In the genomic region with DNA sequence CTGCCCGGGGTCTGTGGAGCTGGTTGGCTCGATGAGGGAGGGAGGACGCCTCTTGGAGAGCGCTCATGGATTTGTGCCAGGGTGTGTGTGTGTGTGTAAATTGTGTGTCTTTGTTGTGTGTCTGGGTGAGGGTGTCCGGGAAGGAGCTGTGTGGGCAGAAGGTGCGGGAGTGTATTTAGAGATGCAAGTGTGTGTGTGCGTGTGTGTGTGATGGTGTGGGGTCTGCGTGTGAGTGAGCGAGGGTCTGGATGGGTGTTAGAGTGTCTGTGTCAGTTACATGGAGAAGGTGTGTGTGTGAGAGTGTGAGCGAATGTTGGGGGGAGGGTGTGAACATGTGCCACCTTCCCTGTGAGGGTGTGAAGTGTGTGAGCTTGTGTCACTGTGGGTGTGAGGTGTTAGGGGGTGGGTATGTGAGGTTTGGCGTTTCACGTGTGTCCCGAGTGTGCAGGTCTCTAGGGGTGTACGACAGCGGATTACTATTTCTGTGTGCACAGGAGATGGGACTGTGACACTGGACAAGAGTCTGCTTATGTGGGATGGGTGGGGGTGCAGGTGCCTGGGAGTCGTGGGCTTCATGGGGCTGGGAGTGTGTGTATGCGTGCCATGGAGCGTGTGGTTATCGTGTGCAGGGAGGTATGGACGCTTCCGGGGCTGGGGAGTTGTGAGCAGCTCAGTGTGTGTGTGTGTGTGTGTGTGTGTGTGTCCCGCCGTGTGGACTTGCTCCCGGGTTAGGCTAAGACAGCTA, we compare ENCODE assay signal across 15 cellular contexts. TPM values are rescaled to one million over a fixed set of nuclear protein-coding genes. Genes with fewer than 3 reads are reported as not detected.
DNase-seq lines count a peak whose midpoint lies in the region; ATAC-seq and TF ChIP-seq lines count a peak whose summit lies in the region.
"Had no signal": no experiment of that assay in that cellular context is flagged by ENCODE, and none has a peak within 500 bp of the region (broad histone marks: within the 10 kb centered on the region; RNA-seq: fewer than 3 reads in every experiment).

No MANE protein-coding gene starts in this region.

- H3K79me2 ChIP-seq in osteoblast (ENCODE audit: insufficient read depth, low read length): no peaks in the 10 kb centered on the region

- H3K9me3 Mint-ChIP-seq in natural killer cell treated with Interleukin-12 subunit alpha and Interleukin-12 subunit beta and Interleukin-15 and Interleukin-18, amount 100 ng/mL, for 72 hours: no peaks in the 10 kb centered on the region
- H3K9me3 Mint-ChIP-seq: central memory CD8-positive, alpha-beta T cell had no signal

- no peak for ATAC-seq in natural killer cell treated with Interleukin-12 subunit alpha and Interleukin-12 subunit beta and Interleukin-15 and Interleukin-18, amount 100 ng/mL, for 72 hours
- ATAC-seq in GM21786 (IDR thresholded peaks at IDR 0.05; ENCODE audit: unreplicated experiment): no peak

- no peak overlapping the region for H3K27ac Mint-ChIP-seq in natural killer cell treated with Interleukin-12 subunit alpha and Interleukin-12 subunit beta and Interleukin-15 and Interleukin-18, amount 100 ng/mL, for 72 hours

- no peak overlapping the region for H3K4me3 Mint-ChIP-seq in natural killer cell treated with Interleukin-12 subunit alpha and Interleukin-12 subunit beta and Interleukin-15 and Interleukin-18, amount 100 ng/mL, for 72 hours
- H3K4me3 Mint-ChIP-seq: central memory CD8-positive, alpha-beta T cell had no signal

- H4K20me1 ChIP-seq in osteoblast (ENCODE audit: insufficient read depth, low read length): no peaks in the 10 kb centered on the region

- H3K27me3 ChIP-seq in HUES48 (ENCODE audit: control insufficient read depth, insufficient read depth, low read length): peaks cover 66% of the 10 kb centered on the region
- peaks cover 68% of the 10 kb centered on the region for H3K27me3 ChIP-seq in ectodermal cell (ENCODE audit: control insufficient read depth, insufficient read depth, low read length, poor library complexity, severe bottlenecking)
- peaks cover 64% of the 10 kb centered on the region for H3K27me3 ChIP-seq in osteoblast (ENCODE audit: insufficient read depth, low read length)
- H3K27me3 ChIP-seq: ovary had no signal

- H3K9me3 ChIP-seq in HUES48 (ENCODE audit: control insufficient read depth, insufficient read depth, low read length) (no peaks in the 10 kb centered on the region), ectodermal cell (ENCODE audit: control insufficient read depth, low read length) (no peaks in the 10 kb centered on the region), osteoblast (ENCODE audit: low read depth, low read length) (no peaks in the 10 kb centered on the region)
- H3K9me3 ChIP-seq: ovary had no signal

- H3K36me3 Mint-ChIP-seq in natural killer cell treated with Interleukin-12 subunit alpha and Interleukin-12 subunit beta and Interleukin-15 and Interleukin-18, amount 100 ng/mL, for 72 hours: peaks cover 6% of the 10 kb centered on the region

- H3K4me1 Mint-ChIP-seq in natural killer cell treated with Interleukin-12 subunit alpha and Interleukin-12 subunit beta and Interleukin-15 and Interleukin-18, amount 100 ng/mL, for 72 hours (ENCODE audit: low read depth in 2 of 2): peaks cover 9 to 17% of the 10 kb centered on the region in 2 donors
- H3K4me1 Mint-ChIP-seq: central memory CD8-positive, alpha-beta T cell had no signal

- H3K36me3 ChIP-seq in HUES48 (ENCODE audit: control insufficient read depth, insufficient read depth, low read length): no peaks in the 10 kb centered on the region
- H3K36me3 ChIP-seq in ectodermal cell (ENCODE audit: control insufficient read depth, insufficient read depth, low read length): no peaks in the 10 kb centered on the region
- no peaks in the 10 kb centered on the region for H3K36me3 ChIP-seq in osteoblast (ENCODE audit: insufficient read depth, low read length)
- H3K36me3 ChIP-seq: ovary had no signal

- H3K9ac ChIP-seq in HUES48 (ENCODE audit: low read depth, low read length): no peak overlapping the region

- peak; percentile 30 for DNase-seq in NCI-H2029 treated with DMSO at 0.1 percent for 48 hours (lab: John Stamatoyannopoulos, UW)
- DNase-seq in NCI-H2029 (lab: John Stamatoyannopoulos, UW): no peak
- DNase-seq in osteoblast (ENCODE audit: insufficient read length, low spot score, missing footprints): peak; percentile 72
- no peak for DNase-seq in natural killer cell treated with Interleukin-12 subunit alpha and Interleukin-12 subunit beta and Interleukin-15 and Interleukin-18, amount 100 ng/mL, for 72 hours (ENCODE audit: low spot score)
- no peak for DNase-seq in GOT3 (lab: John Stamatoyannopoulos, UW)
- DNase-seq: 8988T; activated CD4-positive, CD25-positive, alpha-beta regulatory T cell treated with anti-CD3 and anti-CD28 coated beads, Interleukin-2, amount 50 U/mL, for 72 hours; activated effector memory CD4-positive, alpha-beta T cell treated with anti-CD3 and anti-CD28 coated beads, Interleukin-2, amount 50 U/mL, for 16 hours; ovary; stimulated activated CD4-positive, alpha-beta T cell treated with anti-CD3 and anti-CD28 coated beads, Interleukin-4, amount 100 ng/mL, for 1 hour had no signal

- H3K27me3 Mint-ChIP-seq in natural killer cell treated with Interleukin-12 subunit alpha and Interleukin-12 subunit beta and Interleukin-15 and Interleukin-18, amount 100 ng/mL, for 72 hours: peaks cover 40 to 50% of the 10 kb centered on the region in 2 donors

- peak overlapping the region; percentile 63 for H3K4me3 ChIP-seq in HUES48 (ENCODE audit: low read depth, low read length)
- H3K4me3 ChIP-seq in ectodermal cell (ENCODE audit: insufficient read depth, low read depth, low read length): peak overlapping the region; percentile 28
- H3K4me3 ChIP-seq in osteoblast (ENCODE audit: insufficient read depth, low read length): no peak overlapping the region
- H3K4me3 ChIP-seq: ovary had no signal

- TF ChIP-seq CTCF in osteoblast (IDR thresholded peaks at IDR 0.05; ENCODE audit: extremely low read depth, low read depth, low read length): no peak

- no peak overlapping the region for H3K4me2 ChIP-seq in osteoblast (ENCODE audit: insufficient read depth, low read length)

- no peak overlapping the region for H2AFZ ChIP-seq in osteoblast (ENCODE audit: low read length)

- H3K27ac ChIP-seq in HUES48 (ENCODE audit: low read depth, low read length): no peak overlapping the region
- H3K27ac ChIP-seq in ectodermal cell (ENCODE audit: insufficient read depth, low read depth, low read length, poor library complexity, severe bottlenecking): no peak overlapping the region
- H3K27ac ChIP-seq in osteoblast (ENCODE audit: low read depth, low read length): no peak overlapping the region
- H3K27ac ChIP-seq: ovary had no signal

- WGBS in ectodermal cell, 2 experiments: 5% methylated on average over 24 of the region's 24 CpGs

- H3K4me1 ChIP-seq in HUES48 (ENCODE audit: control insufficient read depth, insufficient read depth, low read length) (peaks cover 25% of the 10 kb centered on the region), ectodermal cell (ENCODE audit: control insufficient read depth, insufficient read depth, low read length) (peaks cover 28% of the 10 kb centered on the region), osteoblast (ENCODE audit: insufficient read depth, low read length) (no peaks in the 10 kb centered on the region)

RNA-seq across cellular contexts. Expression of a gene that starts 0.9 kb away (rescaled TPM):
- 12.4 TPM for polyA plus RNA-seq in ectodermal cell (2013, experiment 1 of 4)
- polyA plus RNA-seq in ectodermal cell (2013, experiment 2 of 4): 17.5 TPM
- polyA plus RNA-seq in ectodermal cell (2013, experiment 3 of 4): 11.6 TPM
- polyA plus RNA-seq in ectodermal cell (2013, experiment 4 of 4): 13.5 TPM
- total RNA-seq in osteoblast: not detected in 2 replicates
- not detected for total RNA-seq in natural killer cell treated with Interleukin-12 subunit alpha and Interleukin-12 subunit beta and Interleukin-15 and Interleukin-18, amount 100 ng/mL, for 72 hours
- total RNA-seq: SK-MEL-5 had no signal

Comparison
In these comparisons a context has a peak if more than half of its experiments do, and no peak if none do; other contexts are left out.
1. DNase-seq: peak in NCI-H2029 treated with DMSO at 0.1 percent for 48 hours (single experiment) and osteoblast (single experiment); none in NCI-H2029 (single experiment), natural killer cell treated with Interleukin-12 subunit alpha and Interleukin-12 subunit beta and Interleukin-15 and Interleukin-18, amount 100 ng/mL, for 72 hours (single experiment) and GOT3 (single experiment).